Comparison of ENCODE assay signal across 9 cellular contexts in genomic region chr6:105492706-105493673, GRCh38.
DNase-seq lines count a peak whose midpoint lies in the region; ATAC-seq and TF ChIP-seq lines count a peak whose summit lies in the region.
"Had no signal": no experiment of that assay in that cellular context is flagged by ENCODE, and none has a peak within 500 bp of the region (broad histone marks: within the 10 kb centered on the region; RNA-seq: fewer than 3 reads in every experiment).

No MANE protein-coding gene starts in this region.

- H3K4me1 Mint-ChIP-seq in mesothelial cell of epicardium, result peaks cover 17% of the 10 kb centered on the region

- H3K4me3 Mint-ChIP-seq in mesothelial cell of epicardium, result no peak overlapping the region

- H3K9me3 Mint-ChIP-seq in mesothelial cell of epicardium, result no peaks in the 10 kb centered on the region

- no peaks in the 10 kb centered on the region for H3K36me3 Mint-ChIP-seq in mesothelial cell of epicardium

- H3K27ac Mint-ChIP-seq in mesothelial cell of epicardium, result no peak overlapping the region

- ATAC-seq in GM19452 (IDR thresholded peaks at IDR 0.05; ENCODE audit: unreplicated experiment) (peak; percentile 76), HG03135 (IDR thresholded peaks at IDR 0.05; ENCODE audit: unreplicated experiment) (peak; percentile 91)
- ATAC-seq: HepG2 had no signal

- DNase-seq in GM10266 (ENCODE audit: extremely low spot score) (peak; percentile 31), dermis blood vessel endothelial cell (peak; percentile 8), HPDE6-E6E7 (ENCODE audit: extremely low spot score) (no peak), mesothelial cell of epicardium (ENCODE audit: low spot score in 2 of 2, unreplicated experiment in 2 of 2) (no peak), D341Med (ENCODE audit: low spot score) (no peak)
- DNase-seq in stimulated activated CD4-positive, alpha-beta T cell treated with anti-CD3 and anti-CD28 coated beads, Interleukin-2, amount 100 ng/mL, for 24 hours, result no peak

- TF ChIP-seq CTCF in GM10266 (IDR thresholded peaks at IDR 0.05; ENCODE audit: control insufficient read depth, insufficient read depth, low read depth, missing control alignments) (no peak), mesothelial cell of epicardium (IDR thresholded peaks at IDR 0.05; ENCODE audit: unreplicated experiment) (no peak)

- peaks cover 9% of the 10 kb centered on the region for H3K27me3 Mint-ChIP-seq in mesothelial cell of epicardium (ENCODE audit: low read depth)

Comparison
In these comparisons a context has a peak if more than half of its experiments do, and no peak if none do; other contexts are left out.
1. DNase-seq: peak in GM10266 (single experiment) and dermis blood vessel endothelial cell (single experiment); none in HPDE6-E6E7 (single experiment), mesothelial cell of epicardium (0 of 2), D341Med (single experiment) and stimulated activated CD4-positive, alpha-beta T cell treated with anti-CD3 and anti-CD28 coated beads, Interleukin-2, amount 100 ng/mL, for 24 hours (0 of 2).